ENCODE assay signal across 22 cellular contexts in the genomic region with DNA sequence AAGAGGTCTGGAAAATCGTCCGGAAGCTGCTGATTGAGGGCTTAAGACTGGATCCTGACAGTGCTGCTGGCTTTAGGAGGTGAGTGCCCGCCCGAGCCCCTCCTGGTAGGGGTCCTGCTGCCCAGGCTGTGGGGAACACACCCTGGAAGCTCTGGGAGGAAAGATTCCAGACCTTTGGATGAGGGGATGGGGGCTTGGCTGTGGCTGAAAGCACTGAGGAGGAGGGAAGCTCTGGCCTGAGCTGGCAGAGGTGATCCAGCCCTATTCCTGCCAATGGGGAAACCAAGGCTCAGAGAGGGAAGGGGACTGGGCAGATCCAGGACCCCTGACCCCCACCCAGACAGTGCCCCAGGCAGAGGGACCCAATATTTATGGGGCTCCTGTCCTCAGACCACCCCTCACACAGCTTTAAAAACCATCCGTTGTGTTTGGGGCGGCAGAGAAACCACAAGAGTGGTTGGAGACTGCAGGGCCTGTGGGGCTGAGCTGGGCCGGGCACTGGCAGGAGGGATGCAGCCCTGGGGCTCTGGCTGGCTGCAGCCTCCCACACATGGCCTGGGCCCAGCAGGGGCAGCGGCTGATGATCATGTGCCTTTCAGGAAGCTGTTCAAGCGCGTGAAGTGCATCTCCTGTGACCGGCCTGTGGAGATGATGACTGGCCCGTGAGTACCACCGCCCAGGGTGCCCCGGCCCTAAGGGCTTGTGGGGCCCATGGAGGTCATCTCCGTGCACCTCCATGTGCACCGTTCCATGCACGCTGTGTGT. TPM values are rescaled to one million over a fixed set of nuclear protein-coding genes. Genes with fewer than 3 reads are reported as not detected.
A peak's percentile ranks its signal among the peaks of the same experiment; 100 is the strongest.
DNase-seq lines count a peak whose midpoint lies in the region; ATAC-seq and TF ChIP-seq lines count a peak whose summit lies in the region.
"Had no signal": no experiment of that assay in that cellular context is flagged by ENCODE, and none has a peak within 500 bp of the region (broad histone marks: within the 10 kb centered on the region; RNA-seq: fewer than 3 reads in every experiment).

No MANE protein-coding gene starts in this region.

- no peaks in the 10 kb centered on the region for H3K27me3 Mint-ChIP-seq in activated T-cell treated with anti-CD3 and anti-CD28 coated beads, Interleukin-2, amount 50 U/mL, for 72 hours (ENCODE audit: low read depth)
- peaks cover 3 to 13% (median 3%) of the 10 kb centered on the region in 3 donors for H3K27me3 Mint-ChIP-seq in CD14-positive monocyte (ENCODE audit: low read depth in 3 of 3)

- H3K27ac ChIP-seq in BLaER1 treated with 17β-estradiol and CSF1 and Interleukin-3, amounts not matched to agents 10 nM and 100 nM: no peak overlapping the region
- no peak overlapping the region for H3K27ac ChIP-seq in HEK293 (ENCODE audit: extremely low read depth, low read depth, low read length)
- H3K27ac ChIP-seq: SK-N-MC had no signal

- 0 out of 22 replicates have a peak overlapping the region, but pooled peaks of 1 of the 11 experiments have one; percentile 17 for H3K9ac ChIP-seq in BLaER1 treated with 17β-estradiol and CSF1 and Interleukin-3, amounts not matched to agents 10 nM and 100 nM

- H3K27me3 ChIP-seq in BLaER1 treated with 17β-estradiol and CSF1 and Interleukin-3, amounts not matched to agents 10 nM and 100 nM: no peaks in the 10 kb centered on the region; a peak in 1 of 22 replicates
- H3K27me3 ChIP-seq in MG63: no peaks in the 10 kb centered on the region

- H3K4me1 Mint-ChIP-seq in activated T-cell treated with anti-CD3 and anti-CD28 coated beads, Interleukin-2, amount 50 U/mL, for 72 hours (ENCODE audit: low read depth): no peaks in the 10 kb centered on the region
- no peaks in the 10 kb centered on the region for H3K4me1 Mint-ChIP-seq in CD14-positive monocyte
- H3K4me1 Mint-ChIP-seq: B cell; CD8-positive, alpha-beta memory T cell had no signal

- H4K20me1 ChIP-seq in BLaER1 treated with 17β-estradiol and CSF1 and Interleukin-3, amounts not matched to agents 10 nM and 100 nM: peaks cover 0 to 6% (median 0%) of the 10 kb centered on the region in 11 experiments; a peak in 1 of 22 replicates

- intact Hi-C loops in CD14-positive monocyte (cut with micrococcal nuclease): no loop called here

- peaks cover 8 to 29% (median 23%) of the 10 kb centered on the region in 10 experiments; a peak in 18 of 20 replicates for H3K4me1 ChIP-seq in BLaER1 treated with 17β-estradiol and CSF1 and Interleukin-3, amounts not matched to agents 10 nM and 100 nM
- H3K4me1 ChIP-seq in HEK293 (ENCODE audit: control insufficient read depth, insufficient read depth, low read length): no peaks in the 10 kb centered on the region

- TF ChIP-seq CTCF in HEK293 (tag by site-specific recombination; IDR thresholded peaks at IDR 0.05) (no peak), CD14-positive monocyte (IDR thresholded peaks at IDR 0.05) (no peak)

- H3K9me3 ChIP-seq in BLaER1 treated with 17β-estradiol and CSF1 and Interleukin-3, amounts not matched to agents 10 nM and 100 nM (replicated peaks in 1 of 11): peaks cover 9 to 14% (median 12%) of the 10 kb centered on the region in 11 experiments; a peak in 21 of 22 replicates
- H3K9me3 ChIP-seq in HEK293 (ENCODE audit: control insufficient read depth, insufficient read depth, low read depth, low read length) (no peaks in the 10 kb centered on the region), MG63 (peaks cover 2% of the 10 kb centered on the region; the same call in 1 of the 2 replicates)

- CTCF ChIA-PET in HEK293 (lab: Yijun Ruan, JAX): no interaction called here

- H3K9me3 Mint-ChIP-seq in activated T-cell treated with anti-CD3 and anti-CD28 coated beads, Interleukin-2, amount 50 U/mL, for 72 hours: peaks cover 0 to 2% of the 10 kb centered on the region in 2 donors
- H3K9me3 Mint-ChIP-seq in CD14-positive monocyte: peaks cover 2 to 12% (median 7%) of the 10 kb centered on the region in 7 donors

- ATAC-seq in activated T-cell treated with anti-CD3 and anti-CD28 coated beads, Interleukin-2, amount 50 U/mL, for 72 hours (replicated peaks in 1 of 2): no peak
- ATAC-seq: Panc1 had no signal

- peak overlapping the region; percentile 9 to 70 (median 46); a peak in 18 of 22 replicates for H3K4me2 ChIP-seq in BLaER1 treated with 17β-estradiol and CSF1 and Interleukin-3, amounts not matched to agents 10 nM and 100 nM

- no peak overlapping the region for H3K4me3 Mint-ChIP-seq in activated T-cell treated with anti-CD3 and anti-CD28 coated beads, Interleukin-2, amount 50 U/mL, for 72 hours
- H3K4me3 Mint-ChIP-seq in CD14-positive monocyte: no peak overlapping the region
- H3K4me3 Mint-ChIP-seq: B cell; CD8-positive, alpha-beta memory T cell had no signal

- POLR2A ChIA-PET in HEK293 (lab: Yijun Ruan, JAX): interaction anchor here (0.5 kb wide), 1 partner anchor 19 kb away, joined by 3 read pairs; no protein-coding TSS in a partner anchor

- H3K27ac Mint-ChIP-seq in activated T-cell treated with anti-CD3 and anti-CD28 coated beads, Interleukin-2, amount 50 U/mL, for 72 hours: no peak overlapping the region
- no peak overlapping the region for H3K27ac Mint-ChIP-seq in CD14-positive monocyte
- H3K27ac Mint-ChIP-seq: B cell; CD8-positive, alpha-beta memory T cell had no signal

- H3K36me3 Mint-ChIP-seq in activated T-cell treated with anti-CD3 and anti-CD28 coated beads, Interleukin-2, amount 50 U/mL, for 72 hours (ENCODE audit: insufficient read depth in 2 of 2): no peaks in the 10 kb centered on the region
- no peaks in the 10 kb centered on the region for H3K36me3 Mint-ChIP-seq in CD14-positive monocyte
- H3K36me3 Mint-ChIP-seq: CD8-positive, alpha-beta memory T cell had no signal

- no peak overlapping the region for H3K4me3 ChIP-seq in BLaER1 treated with 17β-estradiol and CSF1 and Interleukin-3, amounts not matched to agents 10 nM and 100 nM
- H3K4me3 ChIP-seq in HEK293 (ENCODE audit: low read depth, low read length) (no peak overlapping the region), MG63 (no peak overlapping the region)
- H3K4me3 ChIP-seq: SK-N-MC had no signal

- DNase-seq in epidermal melanocyte (ENCODE audit: insufficient read length, low spot score): peak; percentile 67
- DNase-seq in renal cortical epithelial cell (ENCODE audit: low read depth): peak; percentile 27
- no peak for DNase-seq in activated T-cell treated with anti-CD3 and anti-CD28 coated beads, Interleukin-2, amount 50 U/mL, for 72 hours
- no peak for DNase-seq in CD14-positive monocyte (ENCODE audit: low spot score)
- DNase-seq in MG63: no peak
- DNase-seq in NCI-H1930 (lab: John Stamatoyannopoulos, UW): no peak
- DNase-seq: CD8-positive, alpha-beta memory T cell; DND-41; GOT3; MM.1S; NCI-H1105 treated with DMSO at 0.1 percent for 48 hours; NCI-H1694 treated with DMSO at 0.1 percent for 48 hours; NCI-H2171; NCI-H82; T-helper 1 cell had no signal

- no peaks in the 10 kb centered on the region for H3K36me3 ChIP-seq in BLaER1 treated with 17β-estradiol and CSF1 and Interleukin-3, amounts not matched to agents 10 nM and 100 nM
- no peaks in the 10 kb centered on the region for H3K36me3 ChIP-seq in HEK293 (ENCODE audit: control insufficient read depth in 2 of 2, insufficient read depth in 1 of 2, low read length in 2 of 2)
- H3K36me3 ChIP-seq in MG63: no peaks in the 10 kb centered on the region

TF ChIP-seq in HEK293, 187 proteins besides CTCF, POLR2A, EP300 and RAD21:
- TF ChIP-seq ZIC2 (tag by site-specific recombination; IDR thresholded peaks at IDR 0.05): peak; percentile 91
- TF ChIP-seq ZNF37A (tag by site-specific recombination; IDR thresholded peaks at IDR 0.05): no peak
- TF ChIP-seq ZFHX2 (tag by site-specific recombination; conservative IDR thresholded peaks at IDR 0.05): peak; percentile 23
- no peak for TF ChIP-seq YY2 (tag by site-specific recombination; IDR thresholded peaks at IDR 0.05)
- no peak for TF ChIP-seq WT1 (tag by site-specific recombination; IDR thresholded peaks at IDR 0.05)
TF ChIP-seq in HEK293: peak in this region for 2.

RNA-seq across cellular contexts. Expression of gene UBALD1, which starts 22.8 kb away (rescaled TPM):
- 1.2 and 7.4 TPM in 2 replicates for total RNA-seq in renal cortical epithelial cell
- 10 to 100 TPM; 17.2 to 18.4 TPM for total RNA-seq in activated T-cell treated with anti-CD3 and anti-CD28 coated beads, Interleukin-2, amount 50 U/mL, for 72 hours
- 1 to 10 TPM; 2.2 to 2.8 TPM for polyA plus RNA-seq in CD14-positive monocyte
- 18.7 and 29.4 TPM in 2 replicates for total RNA-seq in MG63 (2014; rRNA removed; shearing (Covaris generic); ENCODE audit: low replicate concordance)

RNA-seq across cellular contexts. Expression of gene MGRN1, which starts 32.7 kb away (rescaled TPM):
- total RNA-seq in renal cortical epithelial cell: 17.9 and 77.4 TPM in 2 replicates
- total RNA-seq in activated T-cell treated with anti-CD3 and anti-CD28 coated beads, Interleukin-2, amount 50 U/mL, for 72 hours: 100 to 1,000 TPM; 107 to 116 TPM
- 1 to 10 TPM; 3.7 to 4.7 TPM for polyA plus RNA-seq in CD14-positive monocyte
- 8.3 and 13.8 TPM in 2 replicates for total RNA-seq in MG63 (2014; rRNA removed; shearing (Covaris generic); ENCODE audit: low replicate concordance)

RNA-seq across cellular contexts. Expression of gene C16orf96, which starts 35.7 kb away (rescaled TPM):
- 0.10 TPM in 1 of 2 replicates, not detected in the other for total RNA-seq in renal cortical epithelial cell
- total RNA-seq in activated T-cell treated with anti-CD3 and anti-CD28 coated beads, Interleukin-2, amount 50 U/mL, for 72 hours: under 1 TPM; 0.51 to 0.55 TPM
- polyA plus RNA-seq in CD14-positive monocyte: not detected
- not detected in 2 replicates for total RNA-seq in MG63 (2014; rRNA removed; shearing (Covaris generic); ENCODE audit: low replicate concordance)
- total RNA-seq: NCI-H460 had no signal
- polyA plus RNA-seq: AG04450 had no signal

RNA-seq across cellular contexts. Expression of gene CDIP1, which starts 53.3 kb away (rescaled TPM):
- total RNA-seq in renal cortical epithelial cell: 9.6 and 27.4 TPM in 2 replicates
- 10 to 100 TPM; 45.4 to 53.1 TPM for total RNA-seq in activated T-cell treated with anti-CD3 and anti-CD28 coated beads, Interleukin-2, amount 50 U/mL, for 72 hours
- polyA plus RNA-seq in CD14-positive monocyte: 10 to 100 TPM in 1 of 2 donors, 1 to 10 TPM in 1; 8.6 to 10.8 TPM
- total RNA-seq in MG63 (2014; rRNA removed; shearing (Covaris generic); ENCODE audit: low replicate concordance): 4.0 and 8.8 TPM in 2 replicates

Comparison
In these comparisons a context has a peak if more than half of its experiments do, and no peak if none do; other contexts are left out.
1. DNase-seq: peak in epidermal melanocyte (single experiment) and renal cortical epithelial cell (single experiment); none in activated T-cell treated with anti-CD3 and anti-CD28 coated beads, Interleukin-2, amount 50 U/mL, for 72 hours (0 of 2), CD14-positive monocyte (single experiment), MG63 (single experiment) and NCI-H1930 (0 of 2).